ENCODE assay signal across 18 cellular contexts in the genomic region with DNA sequence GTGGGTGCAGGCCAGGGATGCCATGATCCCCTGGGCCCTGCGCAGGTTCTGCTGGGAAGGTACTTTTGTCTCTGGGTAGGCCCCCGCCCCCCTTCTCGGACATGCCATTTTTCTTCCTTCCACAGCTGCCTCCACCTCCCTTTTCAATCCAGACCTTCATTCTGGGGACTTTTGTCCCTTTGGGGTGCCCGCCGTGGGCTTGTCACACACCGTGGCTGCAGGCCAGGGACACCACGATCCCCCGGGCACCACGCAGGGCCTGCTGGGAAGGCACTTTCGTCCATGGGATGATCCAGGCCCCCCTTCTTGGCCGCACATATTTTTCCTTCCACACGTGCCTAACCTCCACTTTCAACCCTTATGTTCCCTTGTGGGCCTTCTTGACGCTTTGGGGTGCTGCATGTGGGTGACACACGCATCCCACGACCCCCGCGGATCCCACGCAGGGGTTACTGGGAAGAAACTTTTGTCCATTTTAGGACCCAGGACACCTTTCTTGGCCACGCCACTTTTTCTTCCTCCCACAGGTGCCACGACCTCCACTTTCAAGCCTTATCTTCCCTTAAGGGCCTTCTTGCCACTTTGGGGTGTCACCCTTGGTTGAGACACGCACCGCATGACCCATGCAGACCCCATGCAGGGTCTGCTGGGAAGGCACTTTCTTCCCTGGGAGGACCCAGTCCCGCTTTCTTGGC.
"Had no signal": no experiment of that assay in that cellular context is flagged by ENCODE, and none has a peak within 500 bp of the region (broad histone marks: within the 10 kb centered on the region; RNA-seq: fewer than 3 reads in every experiment).

No MANE protein-coding gene starts in this region.

- H3K27me3 Mint-ChIP-seq: activated CD4-positive, alpha-beta memory T cell treated with anti-CD3 and anti-CD28 coated beads, Interleukin-2, amount 10 ng/mL, durations not matched to agents 7 days and 5 days had no signal

- H3K4me1 Mint-ChIP-seq: activated CD4-positive, alpha-beta memory T cell treated with anti-CD3 and anti-CD28 coated beads, Interleukin-2, amount 10 ng/mL, durations not matched to agents 7 days and 5 days; neural crest cell; stimulated activated effector memory CD8-positive, alpha-beta T cell treated with anti-CD3 and anti-CD28 coated beads, Interleukin-12 subunit alpha, Interleukin-12 subunit beta, amount 100 ng/mL, for 72 hours had no signal

- FAIRE-seq: bronchial epithelial cell, islet of Langerhans had no signal

- H3K36me3 ChIP-seq: ascending aorta, colonic mucosa, heart right ventricle, upper lobe of left lung had no signal

- H3K27ac Mint-ChIP-seq: activated CD4-positive, alpha-beta memory T cell treated with anti-CD3 and anti-CD28 coated beads, Interleukin-2, amount 10 ng/mL, durations not matched to agents 7 days and 5 days; activated T-helper 2 cell treated with anti-CD3 and anti-CD28 coated beads, Interferon-gamma antibody, Interleukin-2, Interleukin-4, amounts not matched to agents 10 μg/mL and 5 μg/mL and 100 μg/mL, durations not matched to agents 14 hours and 24 hours and 36 hours; stimulated activated effector memory CD8-positive, alpha-beta T cell treated with anti-CD3 and anti-CD28 coated beads, Interleukin-12 subunit alpha, Interleukin-12 subunit beta, amount 100 ng/mL, for 72 hours; T-helper 2 cell treated with Interferon-gamma antibody and Interleukin-4, amounts not matched to agents 5 μg/mL and 100 μg/mL, for 36 hours had no signal

- H3K4me1 ChIP-seq: ascending aorta, colonic mucosa, heart right ventricle, upper lobe of left lung had no signal

- H3K4me3 ChIP-seq: ascending aorta, colonic mucosa, heart right ventricle, smooth muscle cell, upper lobe of left lung had no signal

- H3K27me3 ChIP-seq: ascending aorta, colonic mucosa, upper lobe of left lung had no signal

- H3K4me3 Mint-ChIP-seq: activated CD4-positive, alpha-beta memory T cell treated with anti-CD3 and anti-CD28 coated beads, Interleukin-2, amount 10 ng/mL, durations not matched to agents 7 days and 5 days; neural crest cell; stimulated activated effector memory CD8-positive, alpha-beta T cell treated with anti-CD3 and anti-CD28 coated beads, Interleukin-12 subunit alpha, Interleukin-12 subunit beta, amount 100 ng/mL, for 72 hours; T-helper 2 cell treated with Interferon-gamma antibody and Interleukin-4, amounts not matched to agents 5 μg/mL and 100 μg/mL, for 36 hours had no signal

- H3K27ac ChIP-seq: ascending aorta, colonic mucosa, heart right ventricle, upper lobe of left lung had no signal

- H3K4me2 ChIP-seq: smooth muscle cell had no signal

- ATAC-seq: heart right ventricle; stimulated activated effector memory CD8-positive, alpha-beta T cell treated with anti-CD3 and anti-CD28 coated beads, Interleukin-12 subunit alpha, Interleukin-12 subunit beta, amount 100 ng/mL, for 72 hours had no signal

- H3K9me3 ChIP-seq: colonic mucosa had no signal

- DNase-seq: activated CD4-positive, alpha-beta memory T cell treated with anti-CD3 and anti-CD28 coated beads, Interleukin-2, amount 10 ng/mL, durations not matched to agents 7 days and 5 days; activated CD4-positive, alpha-beta T cell treated with anti-CD3 and anti-CD28 coated beads for 1 hour; activated CD8-positive, alpha-beta memory T cell treated with anti-CD3 and anti-CD28 coated beads, Interleukin-2, amount 50 U/mL, for 48 hours; colonic mucosa; effector CD8-positive, alpha-beta T cell; foreskin melanocyte; mesendoderm; retina had no signal
